Comparison of ENCODE assay signal across 8 cellular contexts in the genomic region with DNA sequence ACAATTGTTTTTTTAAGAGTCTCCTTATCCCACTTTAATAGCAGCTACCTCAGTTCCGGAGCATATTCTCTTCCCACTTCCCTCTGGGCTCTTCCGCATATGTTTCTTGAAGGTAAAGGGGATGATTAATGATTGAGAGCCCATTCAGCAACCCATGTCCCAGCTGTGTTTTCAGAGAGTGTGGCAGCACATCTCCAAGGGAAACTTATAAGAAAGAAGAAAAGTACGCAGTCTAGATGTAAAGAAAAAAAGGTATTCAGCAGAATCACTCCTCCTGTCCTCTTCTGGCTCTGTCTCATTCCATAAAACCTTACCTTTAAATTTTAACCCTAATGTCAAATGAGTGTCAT. TPM values are rescaled to one million over a fixed set of nuclear protein-coding genes. Genes with fewer than 3 reads are reported as not detected.
DNase-seq lines count a peak whose midpoint lies in the region; ATAC-seq and TF ChIP-seq lines count a peak whose summit lies in the region.

No MANE protein-coding gene starts in this region.

- TF ChIP-seq CTCF in epithelial cell of esophagus (IDR thresholded peaks at IDR 0.05; ENCODE audit: insufficient read depth, low read depth, low read length, missing control alignments), result no peak

- peak; percentile 9 for ATAC-seq in HG03457 (IDR thresholded peaks at IDR 0.05; ENCODE audit: unreplicated experiment)
- peak; percentile 5 for ATAC-seq in stimulated activated effector memory CD8-positive, alpha-beta T cell treated with anti-CD3 and anti-CD28 coated beads, Interleukin-12 subunit alpha, Interleukin-12 subunit beta, amount 100 ng/mL, for 72 hours

- peak overlapping the region; percentile 63 for H3K4me3 ChIP-seq in epithelial cell of esophagus (ENCODE audit: low read length)

- in situ Hi-C loops in G401 (cut with HindIII; ENCODE audit: low sequenced_read_pairs), result no loop called here

- peaks cover 13% of the 10 kb centered on the region for H3K4me1 Mint-ChIP-seq in stimulated activated effector memory CD8-positive, alpha-beta T cell treated with anti-CD3 and anti-CD28 coated beads, Interleukin-12 subunit alpha, Interleukin-12 subunit beta, amount 100 ng/mL, for 72 hours

- peak overlapping the region; percentile 93 for H3K27ac Mint-ChIP-seq in stimulated activated effector memory CD8-positive, alpha-beta T cell treated with anti-CD3 and anti-CD28 coated beads, Interleukin-12 subunit alpha, Interleukin-12 subunit beta, amount 100 ng/mL, for 72 hours

- DNase-seq in NCI-H345 treated with DMSO at 0.1 percent for 48 hours (lab: John Stamatoyannopoulos, UW; ENCODE audit: unreplicated experiment), result peak; percentile 43
- no peak for DNase-seq in NCI-H345 (lab: John Stamatoyannopoulos, UW)
- DNase-seq in epithelial cell of esophagus (ENCODE audit: low read depth), result peak; percentile 4
- no peak for DNase-seq in stimulated activated effector memory CD8-positive, alpha-beta T cell treated with anti-CD3 and anti-CD28 coated beads, Interleukin-12 subunit alpha, Interleukin-12 subunit beta, amount 100 ng/mL, for 72 hours (ENCODE audit: low spot score in 2 of 2)
- no peak for DNase-seq in G401 (ENCODE audit: low spot score)
- DNase-seq in NCI-H187 (lab: John Stamatoyannopoulos, UW), result no peak
- DNase-seq in DMS79 treated with DMSO at 0.1 percent for 48 hours (lab: John Stamatoyannopoulos, UW), result no peak

- H3K36me3 Mint-ChIP-seq in stimulated activated effector memory CD8-positive, alpha-beta T cell treated with anti-CD3 and anti-CD28 coated beads, Interleukin-12 subunit alpha, Interleukin-12 subunit beta, amount 100 ng/mL, for 72 hours, result peaks cover 11% of the 10 kb centered on the region

- peak overlapping the region; percentile 87 for H3K4me3 Mint-ChIP-seq in stimulated activated effector memory CD8-positive, alpha-beta T cell treated with anti-CD3 and anti-CD28 coated beads, Interleukin-12 subunit alpha, Interleukin-12 subunit beta, amount 100 ng/mL, for 72 hours

- no peaks in the 10 kb centered on the region for H3K9me3 Mint-ChIP-seq in stimulated activated effector memory CD8-positive, alpha-beta T cell treated with anti-CD3 and anti-CD28 coated beads, Interleukin-12 subunit alpha, Interleukin-12 subunit beta, amount 100 ng/mL, for 72 hours

RNA-seq across cellular contexts. Expression of a gene that starts 9.7 kb away (rescaled TPM):
- 1.9 and 2.5 TPM in 2 replicates for total RNA-seq in G401 (2014; rRNA removed; shearing (Covaris generic))

RNA-seq across cellular contexts. Expression of a gene that starts 30.8 kb away (rescaled TPM):
- 44.9 and 80.9 TPM in 2 replicates for total RNA-seq in G401 (2014; rRNA removed; shearing (Covaris generic))

Comparison
In these comparisons a context has a peak if more than half of its experiments do, and no peak if none do; other contexts are left out.
1. DNase-seq: peak in NCI-H345 treated with DMSO at 0.1 percent for 48 hours (single experiment) and epithelial cell of esophagus (single experiment); none in NCI-H345 (single experiment), stimulated activated effector memory CD8-positive, alpha-beta T cell treated with anti-CD3 and anti-CD28 coated beads, Interleukin-12 subunit alpha, Interleukin-12 subunit beta, amount 100 ng/mL, for 72 hours (0 of 2), G401 (single experiment), NCI-H187 (0 of 2) and DMS79 treated with DMSO at 0.1 percent for 48 hours (single experiment).